In genomic region chr1:208556461-208556860, GRCh38 we compare ENCODE assay signal across 10 cellular contexts.
"Had no signal": no experiment of that assay in that cellular context is flagged by ENCODE, and none has a peak within 500 bp of the region (broad histone marks: within the 10 kb centered on the region; RNA-seq: fewer than 3 reads in every experiment).

No MANE protein-coding gene starts in this region.

- H3K4me3 Mint-ChIP-seq: HFFc6, IgD-negative memory B cell had no signal

- H3K27ac ChIP-seq: GM23248, HL-60 had no signal

- H3K9me3 ChIP-seq: HAP-1 had no signal

- H3K4me3 ChIP-seq: GM23248, HAP-1 had no signal

- H3K36me3 Mint-ChIP-seq: IgD-negative memory B cell had no signal

- H3K27ac Mint-ChIP-seq: HFFc6, IgD-negative memory B cell had no signal

- DNase-seq: GM23248, GOT3, H7, HFFc6, KBM-7 had no signal

- H3K9me3 Mint-ChIP-seq: IgD-negative memory B cell had no signal

- H2AFZ ChIP-seq: GM23248 had no signal

- ATAC-seq: HCT116, HepG2 had no signal

- FAIRE-seq: HepG2 had no signal

- H3K9ac ChIP-seq: GM23248 had no signal

- H3K4me1 ChIP-seq: HAP-1 had no signal

- H3K36me3 ChIP-seq: HAP-1 had no signal
